In the genomic region with DNA sequence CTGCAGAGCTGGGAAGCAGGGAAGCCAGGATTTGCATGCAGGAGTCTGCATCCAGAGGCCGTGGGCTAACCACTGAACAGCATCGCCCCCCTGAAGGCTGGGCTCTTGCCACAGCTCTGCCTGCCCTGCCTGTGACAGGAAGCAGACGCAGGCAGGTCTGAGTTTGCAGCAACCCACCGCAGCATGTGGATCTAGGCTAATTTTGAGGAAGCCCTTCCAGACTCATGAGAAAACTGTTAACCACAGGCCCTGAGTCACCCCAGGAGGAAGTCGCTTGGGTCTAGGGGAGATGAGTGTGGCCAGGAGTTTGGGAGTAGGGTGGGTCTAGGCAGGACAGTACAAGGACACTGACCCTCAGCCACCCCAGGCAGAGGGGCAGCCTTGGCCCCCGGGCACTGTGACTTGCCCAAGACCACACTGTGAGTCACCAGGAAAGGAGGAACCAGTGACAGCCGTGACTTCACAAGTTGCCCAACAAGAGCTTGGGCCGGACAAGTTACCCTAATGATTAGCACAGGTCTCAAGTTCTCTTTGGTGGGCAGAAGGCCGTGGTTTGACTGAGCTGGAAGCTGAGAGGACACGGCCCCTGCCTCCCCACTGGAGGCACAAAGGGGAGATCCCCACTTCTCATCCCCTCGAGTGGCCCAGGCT, we compare ENCODE assay signal across 8 cellular contexts. TPM values are rescaled to one million over a fixed set of nuclear protein-coding genes. Genes with fewer than 3 reads are reported as not detected.
DNase-seq lines count a peak whose midpoint lies in the region; ATAC-seq, FAIRE-seq and TF ChIP-seq lines count a peak whose summit lies in the region.

No MANE protein-coding gene starts in this region.

- H3K27ac Mint-ChIP-seq in CD8-positive, alpha-beta memory T cell, result peak overlapping the region; percentile 98 to 100 (median 100)

- ATAC-seq in esophagus mucosa (peak; percentile 58), GM18498 (IDR thresholded peaks at IDR 0.05; ENCODE audit: unreplicated experiment) (no peak), HG03571 (IDR thresholded peaks at IDR 0.05; ENCODE audit: unreplicated experiment) (no peak)

- H3K4me3 ChIP-seq in CD8-positive, alpha-beta memory T cell (ENCODE audit: low read length), result peak overlapping the region; percentile 74
- H3K4me3 ChIP-seq in neutrophil (ENCODE audit: low read depth in 1 of 2, low read length in 1 of 2), result peak overlapping the region; percentile 95 to 98

- peaks cover 85 to 90% (median 86%) of the 10 kb centered on the region in 3 donors for H3K4me1 Mint-ChIP-seq in CD8-positive, alpha-beta memory T cell

- FAIRE-seq in urothelium cell line (lab: Jason Lieb, UNC), result peak; percentile 84

- H3K4me1 ChIP-seq in CD8-positive, alpha-beta memory T cell (ENCODE audit: insufficient read depth, low read length), result peaks cover 75% of the 10 kb centered on the region
- H3K4me1 ChIP-seq in neutrophil (ENCODE audit: control insufficient read depth in 1 of 2, insufficient read depth in 1 of 2, low read depth in 1 of 2, low read length in 1 of 2), result peaks cover 89 to 97% of the 10 kb centered on the region in 2 experiments

- DNase-seq in CD8-positive, alpha-beta memory T cell, result peak; percentile 70 to 90 (median 78)
- peak; percentile 50 for DNase-seq in NCI-H226
- DNase-seq in activated CD8-positive, alpha-beta memory T cell treated with anti-CD3 and anti-CD28 coated beads, Interleukin-2, amount 50 U/mL, for 4 hours, result peak; percentile 70
- peak; percentile 85 for DNase-seq in urothelium cell line (ENCODE audit: low spot score)

- TF ChIP-seq CTCF in neutrophil (IDR thresholded peaks at IDR 0.05), result peak; percentile 66

- no peaks in the 10 kb centered on the region for H3K9me3 Mint-ChIP-seq in CD8-positive, alpha-beta memory T cell

- peaks cover 6 to 54% (median 10%) of the 10 kb centered on the region in 3 donors for H3K36me3 Mint-ChIP-seq in CD8-positive, alpha-beta memory T cell

- H3K27me3 Mint-ChIP-seq in CD8-positive, alpha-beta memory T cell, result peaks cover 0 to 2% of the 10 kb centered on the region in 2 donors

- POLR2A ChIA-PET in CD8-positive, alpha-beta memory T cell (lab: Charles Lee), result interaction anchor here (1.0 to 11.0 kb wide), 5 partner anchors 9 to 37 kb away, joined by 3 to 189 read pairs (median 5); no protein-coding TSS in a partner anchor

- peak overlapping the region; percentile 96 for H3K27ac ChIP-seq in CD8-positive, alpha-beta memory T cell (ENCODE audit: low read depth, low read length)
- peak overlapping the region; percentile 100 for H3K27ac ChIP-seq in neutrophil

- no peaks in the 10 kb centered on the region for H3K9me3 ChIP-seq in CD8-positive, alpha-beta memory T cell (ENCODE audit: low read length)
- H3K9me3 ChIP-seq in neutrophil, result no peaks in the 10 kb centered on the region

- H3K27me3 ChIP-seq in CD8-positive, alpha-beta memory T cell (ENCODE audit: insufficient read depth, low read length, poor library complexity, severe bottlenecking), result no peaks in the 10 kb centered on the region
- no peaks in the 10 kb centered on the region for H3K27me3 ChIP-seq in neutrophil

- H3K4me3 Mint-ChIP-seq in CD8-positive, alpha-beta memory T cell, result peak overlapping the region; percentile 96 to 100 (median 99)

- H3K36me3 ChIP-seq in CD8-positive, alpha-beta memory T cell (ENCODE audit: insufficient read depth, low read length), result no peaks in the 10 kb centered on the region
- H3K36me3 ChIP-seq in neutrophil, result peaks cover 33% of the 10 kb centered on the region

- CTCF ChIA-PET in CD8-positive, alpha-beta memory T cell (lab: Charles Lee), result interaction anchor here (0.6 to 11.3 kb wide), 10 partner anchors 8 to 1670 kb away, joined by 3 to 76 read pairs (median 6); no protein-coding TSS in a partner anchor

RNA-seq across cellular contexts. Expression of a gene that starts 0.9 kb away (rescaled TPM):
- 100 to 1,000 TPM; 204 to 206 TPM for total RNA-seq in CD8-positive, alpha-beta memory T cell
- polyA plus RNA-seq in CD8-positive, alpha-beta memory T cell, result 589 TPM
- total RNA-seq in esophagus mucosa, result 9.1 TPM

RNA-seq across cellular contexts. Expression of a gene that starts 33.3 kb away (rescaled TPM):
- under 1 TPM; 0.59 to 0.91 TPM for total RNA-seq in CD8-positive, alpha-beta memory T cell
- not detected for polyA plus RNA-seq in CD8-positive, alpha-beta memory T cell
- not detected for total RNA-seq in esophagus mucosa

Comparison
In these comparisons a context has a peak if more than half of its experiments do, and no peak if none do; other contexts are left out.
1. RNA of a gene that starts 0.9 kb away (total RNA-seq): 204 to 206 TPM in CD8-positive, alpha-beta memory T cell; 9.1 TPM in esophagus mucosa (single experiment); every median in the first group is over 10 times any median in the second.
2. Peak in every context shown above with its lines, with median percentiles within 50 percentile points of each other: DNase-seq.